ENCODE assay signal across 12 cellular contexts in genomic region chr6:112222111-112222726, GRCh38. TPM values are rescaled to one million over a fixed set of nuclear protein-coding genes. Genes with fewer than 3 reads are reported as not detected.
DNase-seq lines count a peak whose midpoint lies in the region; ATAC-seq, FAIRE-seq and TF ChIP-seq lines count a peak whose summit lies in the region.
"Had no signal": no experiment of that assay in that cellular context is flagged by ENCODE, and none has a peak within 500 bp of the region (broad histone marks: within the 10 kb centered on the region; RNA-seq: fewer than 3 reads in every experiment).

No MANE protein-coding gene starts in this region.

- no peak for TF ChIP-seq EP300 in A549 (IDR thresholded peaks at IDR 0.05)

- H3K36me3 ChIP-seq in MG63 (no peaks in the 10 kb centered on the region), fibroblast of lung (ENCODE audit: control insufficient read depth, insufficient read depth, low read length) (no peaks in the 10 kb centered on the region), osteoblast (ENCODE audit: insufficient read depth, low read length) (no peaks in the 10 kb centered on the region), kidney (ENCODE audit: control insufficient read depth in 1 of 2, insufficient read depth in 2 of 2, low read length in 2 of 2) (no peaks in the 10 kb centered on the region)

- no peaks in the 10 kb centered on the region for H3K36me3 Mint-ChIP-seq in activated T-helper 1 cell treated with anti-CD3 and anti-CD28 coated beads, Interleukin-12 subunit alpha, Interleukin-12 subunit beta, Interleukin-2, Interleukin-4 antibody, amounts not matched to agents 30 ng/mL and 10 ng/mL and 1 ng/mL, durations not matched to agents 14 hours and 24 hours and 36 hours (ENCODE audit: low read depth)

- H3K4me3 ChIP-seq in A549 (no peak overlapping the region), MG63 (no peak overlapping the region), fibroblast of lung (replicated peaks in 1 of 4; ENCODE audit: control extremely low read depth in 1 of 4, insufficient read depth in 1 of 4, low read depth in 3 of 4, low read length in 4 of 4) (peak overlapping the region in 2 of 4 experiments; percentile 1 to 6), osteoblast (ENCODE audit: insufficient read depth, low read length) (no peak overlapping the region), kidney (ENCODE audit: low read length in 2 of 2) (no peak overlapping the region)

- no peaks in the 10 kb centered on the region for H3K4me1 Mint-ChIP-seq in activated T-helper 1 cell treated with anti-CD3 and anti-CD28 coated beads, Interleukin-12 subunit alpha, Interleukin-12 subunit beta, Interleukin-2, Interleukin-4 antibody, amounts not matched to agents 30 ng/mL and 10 ng/mL and 1 ng/mL, durations not matched to agents 14 hours and 24 hours and 36 hours (ENCODE audit: low read depth)

- no peak overlapping the region for H3K4me3 Mint-ChIP-seq in activated T-helper 1 cell treated with anti-CD3 and anti-CD28 coated beads, Interleukin-12 subunit alpha, Interleukin-12 subunit beta, Interleukin-2, Interleukin-4 antibody, amounts not matched to agents 30 ng/mL and 10 ng/mL and 1 ng/mL, durations not matched to agents 14 hours and 24 hours and 36 hours
- H3K4me3 Mint-ChIP-seq: dendritic cell treated with granulocyte-macrophage colony-stimulating factor and Interleukin-4, amounts not matched to agents 40 ng/mL and 50 ng/mL, for 4 days had no signal

- H3K27ac Mint-ChIP-seq in activated T-helper 1 cell treated with anti-CD3 and anti-CD28 coated beads, Interleukin-12 subunit alpha, Interleukin-12 subunit beta, Interleukin-2, Interleukin-4 antibody, amounts not matched to agents 30 ng/mL and 10 ng/mL and 1 ng/mL, durations not matched to agents 14 hours and 24 hours and 36 hours = no peak overlapping the region
- H3K27ac Mint-ChIP-seq: dendritic cell treated with granulocyte-macrophage colony-stimulating factor and Interleukin-4, amounts not matched to agents 40 ng/mL and 50 ng/mL, for 4 days had no signal

- H3K79me2 ChIP-seq in fibroblast of lung (ENCODE audit: control insufficient read depth, insufficient read depth, low read length) = peaks cover 40% of the 10 kb centered on the region
- H3K79me2 ChIP-seq in osteoblast (ENCODE audit: insufficient read depth, low read length) = peaks cover 33% of the 10 kb centered on the region

- peak overlapping the region; percentile 3 for H3K9ac ChIP-seq in fibroblast of lung (ENCODE audit: insufficient read depth, low read length)
- no peak overlapping the region for H3K9ac ChIP-seq in kidney (ENCODE audit: low read length in 2 of 2)

- DNase-seq in A549 (ENCODE audit: low read depth in 1 of 2, low spot score in 1 of 2) (no peak), MG63 (peak; percentile 38), fibroblast of lung (ENCODE audit: low read depth in 2 of 2) (peak; percentile 83 to 94), osteoblast (ENCODE audit: insufficient read length, low spot score, missing footprints) (no peak), kidney (no peak)
- no peak for DNase-seq in activated T-helper 1 cell treated with anti-CD3 and anti-CD28 coated beads, Interleukin-12 subunit alpha, Interleukin-12 subunit beta, Interleukin-2, Interleukin-4 antibody, amounts not matched to agents 30 ng/mL and 10 ng/mL and 1 ng/mL, durations not matched to agents 14 hours and 24 hours and 36 hours (ENCODE audit: low spot score)
- DNase-seq in stimulated activated CD4-positive, alpha-beta T cell treated with anti-CD3 and anti-CD28 coated beads, Interleukin-1b, Interleukin-23, amount 100 ng/mL, for 48 hours = no peak
- DNase-seq: NCI-H1930, OCI-M1 had no signal

- TF ChIP-seq POLR2A in A549 (IDR thresholded peaks at IDR 0.05; ENCODE audit: low read length) = no peak

- no peak for TF ChIP-seq RAD21 in A549 (conservative IDR thresholded peaks at IDR 0.05 in 1 of 2, IDR thresholded peaks at IDR 0.05 in 1 of 2)

- TF ChIP-seq CTCF in A549 (IDR thresholded peaks at IDR 0.05) (no peak), fibroblast of lung (conservative IDR thresholded peaks at IDR 0.05 in 1 of 2, IDR thresholded peaks at IDR 0.05 in 1 of 2; ENCODE audit: low read depth in 1 of 2, low read length in 2 of 2) (no peak), osteoblast (IDR thresholded peaks at IDR 0.05; ENCODE audit: extremely low read depth, low read depth, low read length) (no peak), kidney (IDR thresholded peaks at IDR 0.05; ENCODE audit: borderline replicate concordance, extremely low read depth, insufficient read depth) (no peak)

- H3K4me2 ChIP-seq in A549 (peak overlapping the region; percentile 50; the same call in 2 of the 3 replicates), fibroblast of lung (ENCODE audit: extremely low read depth, insufficient read depth, low read length) (peak overlapping the region; percentile 34), osteoblast (ENCODE audit: insufficient read depth, low read length) (peak overlapping the region; percentile 62)

- CTCF ChIA-PET in A549 (lab: Yijun Ruan, JAX) = interaction anchor here (1.6 kb wide), 1 partner anchor 59 kb away, joined by 3 read pairs; no protein-coding TSS in a partner anchor

- POLR2A ChIA-PET in A549 (lab: Yijun Ruan, JAX) = no interaction called here

- H3K9me3 ChIP-seq in A549 (no peaks in the 10 kb centered on the region), MG63 (no peaks in the 10 kb centered on the region), fibroblast of lung (ENCODE audit: control insufficient read depth, insufficient read depth, low read depth, low read length) (no peaks in the 10 kb centered on the region), osteoblast (ENCODE audit: low read depth, low read length) (no peaks in the 10 kb centered on the region), kidney (ENCODE audit: control insufficient read depth in 1 of 2, low read length in 2 of 2) (no peaks in the 10 kb centered on the region)

- 58% methylated on average over 4 of the region's 4 CpGs for WGBS in A549 (ENCODE audit: missing lambda C conversion rate)

- FAIRE-seq in A549 (lab: Jason Lieb, UNC) = no peak
- FAIRE-seq in kidney (lab: Jason Lieb, UNC) = no peak

- H3K4me1 ChIP-seq in A549 = peaks cover 39% of the 10 kb centered on the region
- H3K4me1 ChIP-seq in fibroblast of lung (ENCODE audit: control insufficient read depth, extremely low read depth, insufficient read depth, low read length) = peaks cover 52% of the 10 kb centered on the region
- peaks cover 90% of the 10 kb centered on the region for H3K4me1 ChIP-seq in osteoblast (ENCODE audit: insufficient read depth, low read length)
- peaks cover 0 to 2% of the 10 kb centered on the region in 2 donors for H3K4me1 ChIP-seq in kidney (ENCODE audit: control insufficient read depth in 1 of 2, insufficient read depth in 1 of 2, low read depth in 1 of 2, low read length in 2 of 2)

- H2AFZ ChIP-seq in fibroblast of lung (ENCODE audit: low read length) = no peak overlapping the region
- no peak overlapping the region for H2AFZ ChIP-seq in osteoblast (ENCODE audit: low read length)

- ATAC-seq in A549 (peak in 1 of 2 experiments; percentile 38; a peak in 2 of 6 replicates), GM18858 (IDR thresholded peaks at IDR 0.05; ENCODE audit: unreplicated experiment) (no peak)

- H3K27me3 ChIP-seq in MG63 (no peaks in the 10 kb centered on the region), fibroblast of lung (ENCODE audit: control insufficient read depth, insufficient read depth, low read length) (no peaks in the 10 kb centered on the region), osteoblast (ENCODE audit: insufficient read depth, low read length) (no peaks in the 10 kb centered on the region)

- intact Hi-C loops in activated T-helper 1 cell treated with anti-CD3 and anti-CD28 coated beads, Interleukin-12 subunit alpha, Interleukin-12 subunit beta, Interleukin-2, Interleukin-4 antibody, amounts not matched to agents 30 ng/mL and 10 ng/mL and 1 ng/mL, durations not matched to agents 14 hours and 24 hours and 36 hours (cut with micrococcal nuclease) = no loop called here
- intact Hi-C loops in kidney (cut with DNase I) = no loop called here

- H4K20me1 ChIP-seq in fibroblast of lung (ENCODE audit: control insufficient read depth, extremely low read depth, insufficient read depth, low read length) (no peaks in the 10 kb centered on the region), osteoblast (ENCODE audit: insufficient read depth, low read length) (no peaks in the 10 kb centered on the region)

- H3K27me3 Mint-ChIP-seq in activated T-helper 1 cell treated with anti-CD3 and anti-CD28 coated beads, Interleukin-12 subunit alpha, Interleukin-12 subunit beta, Interleukin-2, Interleukin-4 antibody, amounts not matched to agents 30 ng/mL and 10 ng/mL and 1 ng/mL, durations not matched to agents 14 hours and 24 hours and 36 hours (ENCODE audit: insufficient read depth) = peaks cover 30% of the 10 kb centered on the region

- H3K27ac ChIP-seq in A549 = peak overlapping the region; percentile 40 to 78; a peak in 4 of 6 replicates
- peak overlapping the region; percentile 58 for H3K27ac ChIP-seq in fibroblast of lung (ENCODE audit: insufficient read depth, low read length)
- peak overlapping the region; percentile 93 for H3K27ac ChIP-seq in osteoblast (ENCODE audit: low read depth, low read length)
- no peak overlapping the region for H3K27ac ChIP-seq in kidney (ENCODE audit: low read depth in 2 of 2, low read length in 2 of 2)

- no peaks in the 10 kb centered on the region for H3K9me3 Mint-ChIP-seq in activated T-helper 1 cell treated with anti-CD3 and anti-CD28 coated beads, Interleukin-12 subunit alpha, Interleukin-12 subunit beta, Interleukin-2, Interleukin-4 antibody, amounts not matched to agents 30 ng/mL and 10 ng/mL and 1 ng/mL, durations not matched to agents 14 hours and 24 hours and 36 hours
- H3K9me3 Mint-ChIP-seq: dendritic cell treated with granulocyte-macrophage colony-stimulating factor and Interleukin-4, amounts not matched to agents 40 ng/mL and 50 ng/mL, for 4 days had no signal

TF ChIP-seq in A549, 52 proteins besides CTCF, POLR2A, EP300 and RAD21 (continues in another document):
- no peak for TF ChIP-seq CEBPB (IDR thresholded peaks at IDR 0.05)

RNA-seq across cellular contexts. Expression of gene LAMA4, which starts 32.1 kb away (rescaled TPM):
- polyA plus RNA-seq in A549 (2011; rRNA removed) (0.93 and 1.0 TPM in 2 replicates), A549 (2017; fragmentation: RNase III; extraction: RNeasy Plus Mini Kit Qiagen cat#74134 plus additional on column Dnase treatment) (3.1 to 3.7 TPM (median 3.7 TPM) in 3 replicates), fibroblast of lung (183 and 662 TPM in 2 replicates), kidney (ENCODE audit: insufficient read depth, low read depth, low replicate concordance) (5.6 TPM)
- 0.66 and 0.90 TPM in 2 replicates for polyA plus RNA-seq in A549 (2012; cell fraction: cytosol; rRNA removed)
- 1.5 and 1.6 TPM in 2 replicates for polyA plus RNA-seq in A549 (2012; cell fraction: nucleus; rRNA removed)
- 3.5 and 4.0 TPM in 2 replicates for polyA minus RNA-seq in A549 (2011; rRNA and poly(A)+ RNA removed)
- 13.0 and 52.1 TPM in 2 replicates for total RNA-seq in MG63 (2014; rRNA removed; shearing (Covaris generic); ENCODE audit: low replicate concordance)
- total RNA-seq in fibroblast of lung (494 and 636 TPM in 2 replicates), osteoblast (260 and 456 TPM in 2 replicates), kidney (20.7 TPM)
- polyA plus RNA-seq in fibroblast of lung (2012) = 153 and 500 TPM in 2 replicates
- polyA minus RNA-seq in fibroblast of lung (ENCODE audit: low replicate concordance) = 336 and 720 TPM in 2 replicates
- not detected in 2 replicates for total RNA-seq in activated T-helper 1 cell treated with anti-CD3 and anti-CD28 coated beads, Interleukin-12 subunit alpha, Interleukin-12 subunit beta, Interleukin-2, Interleukin-4 antibody, amounts not matched to agents 30 ng/mL and 10 ng/mL and 1 ng/mL, durations not matched to agents 14 hours and 24 hours and 36 hours
- total RNA-seq: HT-29 had no signal

Comparison
In these comparisons a context has a peak if more than half of its experiments do, and no peak if none do; other contexts are left out.
1. DNase-seq: peak in MG63 (single experiment) and fibroblast of lung (2 of 2); none in A549 (0 of 2), osteoblast (single experiment), activated T-helper 1 cell treated with anti-CD3 and anti-CD28 coated beads, Interleukin-12 subunit alpha, Interleukin-12 subunit beta, Interleukin-2, Interleukin-4 antibody, amounts not matched to agents 30 ng/mL and 10 ng/mL and 1 ng/mL, durations not matched to agents 14 hours and 24 hours and 36 hours (single experiment), kidney (single experiment) and stimulated activated CD4-positive, alpha-beta T cell treated with anti-CD3 and anti-CD28 coated beads, Interleukin-1b, Interleukin-23, amount 100 ng/mL, for 48 hours (single experiment).
2. H3K27ac ChIP-seq: peak in A549 (2 of 2), fibroblast of lung (single experiment) and osteoblast (single experiment); none in kidney (0 of 2).
3. RNA of gene LAMA4, which starts 32.1 kb away (total RNA-seq): 494 to 636 TPM in fibroblast of lung, 260 to 456 TPM in osteoblast, 20.7 TPM in kidney (single experiment) and 13.0 to 52.1 TPM in MG63; not detected in activated T-helper 1 cell treated with anti-CD3 and anti-CD28 coated beads, Interleukin-12 subunit alpha, Interleukin-12 subunit beta, Interleukin-2, Interleukin-4 antibody, amounts not matched to agents 30 ng/mL and 10 ng/mL and 1 ng/mL, durations not matched to agents 14 hours and 24 hours and 36 hours; every median in the first group is over 10 times any median in the second.
4. Peak in every context shown above with its lines, with median percentiles within 50 percentile points of each other: H3K4me2 ChIP-seq.